ENCODE assay signal across 8 cellular contexts in the genomic region with DNA sequence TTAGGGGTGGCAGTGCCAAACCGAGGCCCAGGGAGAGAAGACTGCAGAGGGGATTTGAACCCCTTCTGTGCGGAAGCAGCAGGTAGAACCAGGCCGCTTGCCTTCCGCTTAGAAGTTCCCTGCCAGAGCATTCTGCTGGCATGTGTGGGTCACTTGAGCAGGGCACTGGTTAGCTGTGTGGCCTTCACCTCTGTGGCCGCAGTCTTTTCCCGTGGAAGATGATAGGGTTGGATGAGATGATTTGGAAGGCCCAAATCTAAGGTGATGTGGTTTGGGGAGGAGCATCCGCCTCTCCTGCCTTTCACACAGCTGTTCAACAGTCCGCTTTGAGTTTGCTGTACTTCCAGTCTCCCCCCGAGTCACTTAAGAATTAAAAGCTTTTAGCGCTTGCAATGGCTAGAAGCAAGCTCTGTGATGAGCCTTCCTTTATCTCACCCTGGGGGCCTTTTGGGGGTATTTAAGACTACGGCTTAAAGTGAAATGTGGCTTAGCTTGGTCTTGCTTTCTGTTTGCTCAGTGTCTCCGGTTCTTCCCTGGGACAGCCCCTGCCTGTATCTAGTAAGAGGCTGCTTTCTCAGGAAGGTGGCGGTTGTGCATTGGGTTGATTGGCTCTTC. TPM values are rescaled to one million over a fixed set of nuclear protein-coding genes. Genes with fewer than 3 reads are reported as not detected.
DNase-seq lines count a peak whose midpoint lies in the region; ATAC-seq, FAIRE-seq and TF ChIP-seq lines count a peak whose summit lies in the region.

No MANE protein-coding gene starts in this region.

- no peak for TF ChIP-seq POLR2A in A549 (IDR thresholded peaks at IDR 0.05; ENCODE audit: low read length)

- POLR2A ChIA-PET in A549 (lab: Yijun Ruan, JAX): interaction anchor here (0.6 to 1.3 kb wide), 2 partner anchors 10 to 39 kb away, joined by 3 read pairs; no protein-coding TSS in a partner anchor

- peak overlapping the region; percentile 98 for H3K4me3 ChIP-seq in A549
- H3K4me3 ChIP-seq in SJSA1: peak overlapping the region; percentile 77
- peak overlapping the region; percentile 89 for H3K4me3 ChIP-seq in astrocyte of the cerebellum (ENCODE audit: low read depth, low read length)

- H3K36me3 ChIP-seq in SJSA1: peaks cover 34% of the 10 kb centered on the region

- CTCF ChIA-PET in A549 (lab: Yijun Ruan, JAX): interaction anchor here (1.5 to 1.7 kb wide), 2 partner anchors 15 to 52 kb away, joined by 4 read pairs; no protein-coding TSS in a partner anchor

- DNase-seq in A549 (ENCODE audit: low read depth in 1 of 2, low spot score in 1 of 2) (peak in 1 of 2 experiments; percentile 9), SJSA1 (ENCODE audit: low read depth in 1 of 2, low spot score in 2 of 2) (peak in 1 of 2 experiments; percentile 39), astrocyte of the cerebellum (ENCODE audit: low read depth) (no peak), kidney tubule cell (ENCODE audit: low spot score) (peak; percentile 26), NCI-H1694 treated with DMSO at 0.1 percent for 48 hours (lab: John Stamatoyannopoulos, UW) (no peak)
- DNase-seq in stimulated activated CD4-positive, alpha-beta T cell treated with anti-CD3 and anti-CD28 coated beads, Interleukin-4, amount 100 ng/mL, for 24 hours: peak; percentile 65

- H3K4me1 ChIP-seq in A549 (peaks cover 8% of the 10 kb centered on the region; the same call in 1 of the 3 replicates), SJSA1 (replicated peaks) (peaks cover 13% of the 10 kb centered on the region)

- H3K27ac ChIP-seq in A549: peak overlapping the region; percentile 82 to 98
- H3K27ac ChIP-seq in SJSA1: peak overlapping the region; percentile 60

- FAIRE-seq in A549 (lab: Jason Lieb, UNC): no peak

- H3K4me2 ChIP-seq in A549: peak overlapping the region; percentile 96

- H3K27me3 ChIP-seq in SJSA1 (replicated peaks): no peaks in the 10 kb centered on the region

- WGBS in A549 (ENCODE audit: missing lambda C conversion rate): 31% methylated on average over 13 of the region's 13 CpGs

- TF ChIP-seq EP300 in A549 (IDR thresholded peaks at IDR 0.05): no peak

- H3K9me3 ChIP-seq in A549 (no peaks in the 10 kb centered on the region), SJSA1 (replicated peaks) (no peaks in the 10 kb centered on the region)

- no peak for TF ChIP-seq CTCF in A549 (IDR thresholded peaks at IDR 0.05)
- no peak for TF ChIP-seq CTCF in astrocyte of the cerebellum (IDR thresholded peaks at IDR 0.05; ENCODE audit: low read depth, low read length, missing control alignments)

- in situ Hi-C loops in astrocyte of the cerebellum (cut with HindIII; ENCODE audit: low sequenced_read_pairs): no loop called here

- TF ChIP-seq RAD21 in A549 (conservative IDR thresholded peaks at IDR 0.05 in 1 of 2, IDR thresholded peaks at IDR 0.05 in 1 of 2): no peak

- ATAC-seq in A549: peak in 1 of 2 experiments; percentile 59; a peak in 4 of 6 replicates
- peak; percentile 31 for ATAC-seq in GM18861 (IDR thresholded peaks at IDR 0.05; ENCODE audit: unreplicated experiment)
- peak; percentile 45 for ATAC-seq in HG03095 (IDR thresholded peaks at IDR 0.05; ENCODE audit: unreplicated experiment)

TF ChIP-seq in A549, 52 proteins besides CTCF, POLR2A, EP300 and RAD21:
- no peak for TF ChIP-seq HMGXB4 (CRISPR knock-in tag; IDR thresholded peaks at IDR 0.05; ENCODE audit: borderline replicate concordance)
- TF ChIP-seq HOXB5 (CRISPR knock-in tag; IDR thresholded peaks at IDR 0.05): no peak
- no peak for TF ChIP-seq SREBF2 (IDR thresholded peaks at IDR 0.05)
- no peak for TF ChIP-seq BHLHE40 (IDR thresholded peaks at IDR 0.05; ENCODE audit: low read depth, low read length)
- no peak for TF ChIP-seq CHD4 (IDR thresholded peaks at IDR 0.05; ENCODE audit: borderline replicate concordance)
- TF ChIP-seq EHMT2 (IDR thresholded peaks at IDR 0.05; ENCODE audit: low read depth): no peak
- TF ChIP-seq EHF (CRISPR knock-in tag; IDR thresholded peaks at IDR 0.05): no peak
- no peak for TF ChIP-seq ZC3H11A (IDR thresholded peaks at IDR 0.05)
- TF ChIP-seq JUNB (IDR thresholded peaks at IDR 0.05): no peak
- TF ChIP-seq CHD2 (IDR thresholded peaks at IDR 0.05; ENCODE audit: low read length, partially characterized antibody): no peak
- TF ChIP-seq, protein P1, sequence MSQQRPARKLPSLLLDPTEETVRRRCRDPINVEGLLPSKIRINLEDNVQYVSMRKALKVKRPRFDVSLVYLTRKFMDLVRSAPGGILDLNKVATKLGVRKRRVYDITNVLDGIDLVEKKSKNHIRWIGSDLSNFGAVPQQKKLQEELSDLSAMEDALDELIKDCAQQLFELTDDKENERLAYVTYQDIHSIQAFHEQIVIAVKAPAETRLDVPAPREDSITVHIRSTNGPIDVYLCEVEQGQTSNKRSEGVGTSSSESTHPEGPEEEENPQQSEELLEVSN (IDR thresholded peaks at IDR 0.05; ENCODE audit: borderline replicate concordance, low read depth): no peak
- TF ChIP-seq FOSL2 (IDR thresholded peaks at IDR 0.05): no peak
- no peak for TF ChIP-seq FOSL2 (CRISPR knock-in tag; IDR thresholded peaks at IDR 0.05)
- no peak for TF ChIP-seq TFCP2L1 (CRISPR knock-in tag; IDR thresholded peaks at IDR 0.05)
- TF ChIP-seq ELK1 (IDR thresholded peaks at IDR 0.05; ENCODE audit: low read depth, low read length): no peak
- no peak for TF ChIP-seq MAZ (IDR thresholded peaks at IDR 0.05; ENCODE audit: borderline replicate concordance, low read depth, low read length)
- TF ChIP-seq KDM5A (IDR thresholded peaks at IDR 0.05): no peak
- TF ChIP-seq REST (IDR thresholded peaks at IDR 0.05): no peak
- TF ChIP-seq, protein P2, sequence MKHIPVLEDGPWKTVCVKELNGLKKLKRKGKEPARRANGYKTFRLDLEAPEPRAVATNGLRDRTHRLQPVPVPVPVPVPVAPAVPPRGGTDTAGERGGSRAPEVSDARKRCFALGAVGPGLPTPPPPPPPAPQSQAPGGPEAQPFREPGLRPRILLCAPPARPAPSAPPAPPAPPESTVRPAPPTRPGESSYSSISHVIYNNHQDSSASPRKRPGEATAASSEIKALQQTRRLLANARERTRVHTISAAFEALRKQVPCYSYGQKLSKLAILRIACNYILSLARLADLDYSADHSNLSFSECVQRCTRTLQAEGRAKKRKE (CRISPR knock-in tag; IDR thresholded peaks at IDR 0.05; ENCODE audit: low read depth): no peak
- no peak for TF ChIP-seq NPAS2 (CRISPR knock-in tag; IDR thresholded peaks at IDR 0.05; ENCODE audit: borderline replicate concordance)
TF ChIP-seq in A549: peak in this region for 0.

RNA-seq across cellular contexts. Expression of gene CMTR1, which starts 0.7 kb away (rescaled TPM):
- polyA plus RNA-seq in A549 (2011; rRNA removed): 17.0 and 18.9 TPM in 2 replicates
- 8.7 and 10.9 TPM in 2 replicates for polyA plus RNA-seq in A549 (2012; cell fraction: cytosol; rRNA removed)
- 18.6 and 26.2 TPM in 2 replicates for polyA plus RNA-seq in A549 (2012; cell fraction: nucleus; rRNA removed)
- polyA plus RNA-seq in A549 (2017; fragmentation: RNase III; extraction: RNeasy Plus Mini Kit Qiagen cat#74134 plus additional on column Dnase treatment): 17.8 to 19.6 TPM (median 17.8 TPM) in 3 replicates
- polyA minus RNA-seq in A549 (2011; rRNA and poly(A)+ RNA removed): 14.7 and 17.2 TPM in 2 replicates
- 37.3 and 39.1 TPM in 2 replicates for total RNA-seq in SJSA1 (2014; rRNA removed; shearing (Covaris generic))

Comparison
In these comparisons a context has a peak if more than half of its experiments do, and no peak if none do; other contexts are left out.
1. DNase-seq: peak in kidney tubule cell (single experiment) and stimulated activated CD4-positive, alpha-beta T cell treated with anti-CD3 and anti-CD28 coated beads, Interleukin-4, amount 100 ng/mL, for 24 hours (single experiment); none in astrocyte of the cerebellum (single experiment) and NCI-H1694 treated with DMSO at 0.1 percent for 48 hours (single experiment).
2. Peak in every context shown above with its lines, with median percentiles within 50 percentile points of each other: H3K4me3 ChIP-seq.